ENCODE assay signal across 17 cellular contexts in genomic region chr19:1425902-1426301, GRCh38. TPM values are rescaled to one million over a fixed set of nuclear protein-coding genes. Genes with fewer than 3 reads are reported as not detected.
DNase-seq lines count a peak whose midpoint lies in the region; TF ChIP-seq lines count a peak whose summit lies in the region.
"Had no signal": no experiment of that assay in that cellular context is flagged by ENCODE, and none has a peak within 500 bp of the region (broad histone marks: within the 10 kb centered on the region; RNA-seq: fewer than 3 reads in every experiment).

No MANE protein-coding gene starts in this region.

- H3K9ac ChIP-seq in NT2/D1 (ENCODE audit: insufficient read length, low read depth) (peak overlapping the region; percentile 23), mammary epithelial cell (ENCODE audit: insufficient read depth, low read length) (no peak overlapping the region)

- H3K36me3 ChIP-seq in NT2/D1 (ENCODE audit: insufficient read depth, insufficient read length, low read length) (peaks cover 94% of the 10 kb centered on the region), mammary epithelial cell (ENCODE audit: insufficient read depth, low read length) (peaks cover 23% of the 10 kb centered on the region)

- H3K4me3 ChIP-seq in NT2/D1 (ENCODE audit: insufficient read length, low read depth), result no peak overlapping the region
- H3K4me3 ChIP-seq in mammary epithelial cell (replicated peaks in 1 of 3; ENCODE audit: insufficient read depth in 1 of 3, low read depth in 2 of 3, low read length in 3 of 3), result no peak overlapping the region
- H3K4me3 ChIP-seq: MG63, SK-N-MC had no signal

- BruUV-seq in mammary epithelial cell (replicated peaks; lab: Mats Ljungman, UMichigan), result no TSS peak

- 97% methylated on average over 11 of the region's 14 CpGs for WGBS in mammary epithelial cell (ENCODE audit: low coverage, missing lambda C conversion rate)

- in situ Hi-C loops in mammary epithelial cell (cut with MboI; ENCODE audit: low sequenced_read_pairs in 2 of 2), result no loop called here

- H3K4me3 Mint-ChIP-seq in neural crest cell, result peak overlapping the region; percentile 19
- H3K4me3 Mint-ChIP-seq: CD8-positive, alpha-beta memory T cell had no signal

- no peaks in the 10 kb centered on the region for H3K27me3 Mint-ChIP-seq in neural crest cell (ENCODE audit: low read depth)

- H3K4me2 ChIP-seq in mammary epithelial cell (ENCODE audit: insufficient read depth, low read depth, low read length), result no peak overlapping the region

- H3K27me3 ChIP-seq in NT2/D1 (ENCODE audit: insufficient read depth, insufficient read length), result no peaks in the 10 kb centered on the region
- H3K27me3 ChIP-seq in mammary epithelial cell (ENCODE audit: insufficient read depth, low read length), result no peaks in the 10 kb centered on the region
- H3K27me3 ChIP-seq: BE2C, MG63 had no signal

- DNase-seq in NT2/D1 (ENCODE audit: low read depth, low spot score), result no peak
- no peak for DNase-seq in epithelial cell of prostate (ENCODE audit: low read depth, low spot score)
- no peak for DNase-seq in neural crest cell (ENCODE audit: low read depth, low spot score)
- DNase-seq in effector CD8-positive, alpha-beta T cell (lab: John Stamatoyannopoulos, UW), result no peak
- DNase-seq in stimulated activated CD4-positive, alpha-beta T cell treated with anti-CD3 and anti-CD28 coated beads, Interleukin-4, amount 100 ng/mL, for 1 hour, result no peak
- no peak for DNase-seq in mammary epithelial cell
- DNase-seq in AML-193 (lab: John Stamatoyannopoulos, UW), result no peak
- DNase-seq: BE2C; CD8-positive, alpha-beta memory T cell; DND-41; GDM1; MG63; NCI-H1092; NCI-H146; NCI-H2081; NCI-H524 had no signal

- intact Hi-C loops in mammary epithelial cell (cut with micrococcal nuclease), result no loop called here

- H3K79me2 ChIP-seq in mammary epithelial cell (ENCODE audit: insufficient read depth, low read length), result peaks cover 87% of the 10 kb centered on the region

- CTCF ChIA-PET in mammary epithelial cell (lab: Charles Lee; ENCODE audit: low non-redundant PET), result no interaction called here

- TF ChIP-seq CTCF in neural crest cell (conservative IDR thresholded peaks at IDR 0.05) (no peak), mammary epithelial cell (conservative IDR thresholded peaks at IDR 0.05 in 1 of 2, IDR thresholded peaks at IDR 0.05 in 1 of 2; ENCODE audit: extremely low read depth in 1 of 2, insufficient read depth in 1 of 2, low read depth in 1 of 2, low read length in 2 of 2) (no peak)

- H3K9me3 Mint-ChIP-seq in neural crest cell, result no peaks in the 10 kb centered on the region
- H3K9me3 Mint-ChIP-seq: CD8-positive, alpha-beta memory T cell had no signal

- peaks cover 7% of the 10 kb centered on the region for H3K36me3 Mint-ChIP-seq in neural crest cell (ENCODE audit: low read depth)

- dilution Hi-C loops in mammary epithelial cell (cut with HindIII; ENCODE audit: low sequenced_read_pairs), result no loop called here

- H4K20me1 ChIP-seq in mammary epithelial cell (ENCODE audit: insufficient read depth, low read length), result no peaks in the 10 kb centered on the region

- H3K4me1 ChIP-seq in NT2/D1 (ENCODE audit: insufficient read depth, insufficient read length) (peaks cover 35% of the 10 kb centered on the region), mammary epithelial cell (ENCODE audit: insufficient read depth, low read length) (peaks cover 19% of the 10 kb centered on the region)
- H3K4me1 ChIP-seq: BE2C had no signal

- H3K9me3 ChIP-seq in NT2/D1 (ENCODE audit: insufficient read depth, low read length) (no peaks in the 10 kb centered on the region), mammary epithelial cell (replicated peaks; ENCODE audit: insufficient read depth, low read length) (no peaks in the 10 kb centered on the region)
- H3K9me3 ChIP-seq: BE2C, MG63 had no signal

- H2AFZ ChIP-seq in mammary epithelial cell (ENCODE audit: low read depth, low read length), result no peak overlapping the region

- H3K27ac ChIP-seq in epithelial cell of prostate, result peak overlapping the region; percentile 71
- no peak overlapping the region for H3K27ac ChIP-seq in mammary epithelial cell (ENCODE audit: insufficient read depth, low read depth, low read length)

- H3K27ac Mint-ChIP-seq in neural crest cell (ENCODE audit: unreplicated experiment), result peak overlapping the region; percentile 35

- peaks cover 14% of the 10 kb centered on the region for H3K4me1 Mint-ChIP-seq in neural crest cell

RNA-seq across cellular contexts. Expression of gene RPS15, which starts 12.3 kb away (rescaled TPM):
- 1,578 and 1,580 TPM in 2 replicates for total RNA-seq in neural crest cell
- 100 to 1,000 TPM; 318 to 950 TPM for total RNA-seq in mammary epithelial cell
- polyA plus RNA-seq in mammary epithelial cell, result 2,121 TPM
- 372 TPM for polyA minus RNA-seq in mammary epithelial cell

RNA-seq across cellular contexts. Expression of gene DAZAP1, which starts 18.5 kb away (rescaled TPM):
- 146 and 157 TPM in 2 replicates for total RNA-seq in neural crest cell
- total RNA-seq in mammary epithelial cell, result 100 to 1,000 TPM in 1 of 2 donors, 10 to 100 TPM in 1; 32.8 to 163 TPM
- 56.3 TPM for polyA plus RNA-seq in mammary epithelial cell
- 238 TPM for polyA minus RNA-seq in mammary epithelial cell

RNA-seq across cellular contexts. Expression of gene APC2, which starts 24.0 kb away (rescaled TPM):
- total RNA-seq in neural crest cell (39.2 and 43.0 TPM in 2 replicates), mammary epithelial cell (under 1 TPM; under 0.01 to 0.19 TPM)
- polyA plus RNA-seq in mammary epithelial cell, result 0.08 TPM
- polyA minus RNA-seq in mammary epithelial cell, result not detected
- polyA plus RNA-seq: CD8-positive, alpha-beta memory T cell had no signal

RNA-seq across cellular contexts. Expression of gene GAMT, which starts 24.6 kb away (rescaled TPM):
- total RNA-seq in neural crest cell, result 42.6 and 45.6 TPM in 2 replicates
- total RNA-seq in mammary epithelial cell, result 10 to 100 TPM in 1 of 2 donors, 1 to 10 TPM in 1; 4.2 to 19.5 TPM
- polyA plus RNA-seq in mammary epithelial cell, result 8.0 TPM
- polyA minus RNA-seq in mammary epithelial cell, result not detected

RNA-seq across cellular contexts. Expression of gene NDUFS7, which starts 42.2 kb away (rescaled TPM):
- total RNA-seq in neural crest cell (89.7 and 90.6 TPM in 2 replicates), mammary epithelial cell (10 to 100 TPM; 34.3 to 73.6 TPM)
- 61.1 TPM for polyA plus RNA-seq in mammary epithelial cell
- 11.9 TPM for polyA minus RNA-seq in mammary epithelial cell

Comparison
In these comparisons a context has a peak if more than half of its experiments do, and no peak if none do; other contexts are left out.
1. RNA of gene APC2, which starts 24.0 kb away (total RNA-seq): 39.2 to 43.0 TPM in neural crest cell; under 0.01 to 0.19 TPM in mammary epithelial cell; every median in the first group is over 10 times any median in the second.